ENCODE assay signal across 9 cellular contexts in the genomic region with DNA sequence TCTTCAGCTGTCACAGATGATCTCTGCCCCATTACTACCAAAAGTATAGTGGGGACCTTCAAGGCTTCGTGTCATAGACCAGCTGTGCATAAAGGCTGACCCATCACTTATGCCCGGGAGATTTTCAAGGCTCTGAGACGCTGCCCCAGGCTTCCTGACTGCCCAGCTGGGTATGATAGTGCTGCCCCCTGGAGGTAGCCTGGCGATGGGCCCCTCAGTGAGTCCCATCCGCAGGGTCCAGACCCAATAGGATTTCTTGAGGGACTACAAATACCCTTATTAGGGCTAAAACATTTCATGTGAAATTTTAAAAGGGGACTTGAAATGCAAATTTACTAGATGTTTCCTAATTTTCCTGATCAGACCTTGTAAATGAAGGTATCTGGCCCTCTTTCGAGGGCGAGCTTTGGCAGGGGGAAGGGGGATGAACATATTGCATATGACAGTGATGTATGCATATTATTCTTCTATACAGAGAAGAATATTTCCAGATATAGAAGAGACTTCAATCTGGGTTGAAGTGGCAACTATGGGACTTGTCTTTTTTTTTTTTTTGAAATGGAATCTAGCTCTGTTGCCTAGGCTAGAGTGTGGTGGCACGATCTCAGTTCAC. TPM values are rescaled to one million over a fixed set of nuclear protein-coding genes. Genes with fewer than 3 reads are reported as not detected.
DNase-seq lines count a peak whose midpoint lies in the region.
"Had no signal": no experiment of that assay in that cellular context is flagged by ENCODE, and none has a peak within 500 bp of the region (broad histone marks: within the 10 kb centered on the region; RNA-seq: fewer than 3 reads in every experiment).

No MANE protein-coding gene starts in this region.

- DNase-seq in EL (peak; percentile 29), NAMALWA (ENCODE audit: low spot score) (peak; percentile 61), activated T-cell treated with anti-CD3 and anti-CD28 coated beads for 24 hours (ENCODE audit: low read depth) (peak; percentile 57), germinal center (ENCODE audit: low spot score) (peak; percentile 73), NCI-H1930 (lab: John Stamatoyannopoulos, UW) (no peak), DMS79 treated with DMSO at 0.1 percent for 48 hours (lab: John Stamatoyannopoulos, UW) (no peak), mesenteric fat pad (ENCODE audit: low spot score) (no peak)
- peak; percentile 80 for DNase-seq in stimulated activated CD4-positive, alpha-beta T cell treated with anti-CD3 and anti-CD28 coated beads, Interleukin-4, amount 100 ng/mL, for 24 hours

RNA-seq across cellular contexts. Expression of a gene that starts 11.7 kb away (rescaled TPM):
- 5.8 TPM for total RNA-seq in mesenteric fat pad
- total RNA-seq: pulmonary artery endothelial cell had no signal

RNA-seq across cellular contexts. Expression of a gene that starts 12.8 kb away (rescaled TPM):
- 6.9 TPM for total RNA-seq in mesenteric fat pad
- total RNA-seq: pulmonary artery endothelial cell had no signal

RNA-seq across cellular contexts. Expression of a gene that starts 36.2 kb away (rescaled TPM):
- total RNA-seq in mesenteric fat pad, result not detected
- total RNA-seq: pulmonary artery endothelial cell had no signal

RNA-seq across cellular contexts. Expression of a gene that starts 36.8 kb away (rescaled TPM):
- total RNA-seq in mesenteric fat pad, result not detected
- total RNA-seq: pulmonary artery endothelial cell had no signal

Comparison
In these comparisons a context has a peak if more than half of its experiments do, and no peak if none do; other contexts are left out.
1. DNase-seq: peak in EL (single experiment), NAMALWA (single experiment), activated T-cell treated with anti-CD3 and anti-CD28 coated beads for 24 hours (single experiment), germinal center (single experiment) and stimulated activated CD4-positive, alpha-beta T cell treated with anti-CD3 and anti-CD28 coated beads, Interleukin-4, amount 100 ng/mL, for 24 hours (single experiment); none in NCI-H1930 (0 of 2), DMS79 treated with DMSO at 0.1 percent for 48 hours (single experiment) and mesenteric fat pad (single experiment).